8 cellular contexts compared by ENCODE assay signal in genomic region chr17:45221081-45221996, GRCh38. TPM values are rescaled to one million over a fixed set of nuclear protein-coding genes. Genes with fewer than 3 reads are reported as not detected.
DNase-seq lines count a peak whose midpoint lies in the region; ATAC-seq, FAIRE-seq and TF ChIP-seq lines count a peak whose summit lies in the region.

A gene with protein sequence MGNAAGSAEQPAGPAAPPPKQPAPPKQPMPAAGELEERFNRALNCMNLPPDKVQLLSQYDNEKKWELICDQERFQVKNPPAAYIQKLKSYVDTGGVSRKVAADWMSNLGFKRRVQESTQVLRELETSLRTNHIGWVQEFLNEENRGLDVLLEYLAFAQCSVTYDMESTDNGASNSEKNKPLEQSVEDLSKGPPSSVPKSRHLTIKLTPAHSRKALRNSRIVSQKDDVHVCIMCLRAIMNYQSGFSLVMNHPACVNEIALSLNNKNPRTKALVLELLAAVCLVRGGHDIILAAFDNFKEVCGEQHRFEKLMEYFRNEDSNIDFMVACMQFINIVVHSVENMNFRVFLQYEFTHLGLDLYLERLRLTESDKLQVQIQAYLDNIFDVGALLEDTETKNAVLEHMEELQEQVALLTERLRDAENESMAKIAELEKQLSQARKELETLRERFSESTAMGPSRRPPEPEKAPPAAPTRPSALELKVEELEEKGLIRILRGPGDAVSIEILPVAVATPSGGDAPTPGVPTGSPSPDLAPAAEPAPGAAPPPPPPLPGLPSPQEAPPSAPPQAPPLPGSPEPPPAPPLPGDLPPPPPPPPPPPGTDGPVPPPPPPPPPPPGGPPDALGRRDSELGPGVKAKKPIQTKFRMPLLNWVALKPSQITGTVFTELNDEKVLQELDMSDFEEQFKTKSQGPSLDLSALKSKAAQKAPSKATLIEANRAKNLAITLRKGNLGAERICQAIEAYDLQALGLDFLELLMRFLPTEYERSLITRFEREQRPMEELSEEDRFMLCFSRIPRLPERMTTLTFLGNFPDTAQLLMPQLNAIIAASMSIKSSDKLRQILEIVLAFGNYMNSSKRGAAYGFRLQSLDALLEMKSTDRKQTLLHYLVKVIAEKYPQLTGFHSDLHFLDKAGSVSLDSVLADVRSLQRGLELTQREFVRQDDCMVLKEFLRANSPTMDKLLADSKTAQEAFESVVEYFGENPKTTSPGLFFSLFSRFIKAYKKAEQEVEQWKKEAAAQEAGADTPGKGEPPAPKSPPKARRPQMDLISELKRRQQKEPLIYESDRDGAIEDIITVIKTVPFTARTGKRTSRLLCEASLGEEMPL (plus strand): TSS chr17:45221885. CDS start chr17:45222125, 240 bp downstream.

- TF ChIP-seq EP300 in GM12878 (IDR thresholded peaks at IDR 0.05; ENCODE audit: borderline replicate concordance in 1 of 2, control insufficient read depth in 1 of 2, low read depth in 2 of 2, low read length in 2 of 2) = no peak

- H3K27ac ChIP-seq in GM12878 (ENCODE audit: control insufficient read depth, insufficient read depth) (peak within 1 kb of the TSS; percentile 100), keratinocyte (ENCODE audit: control insufficient read depth, insufficient read depth, low read length) (no peak within 1 kb of the TSS)

- H3K4me2 ChIP-seq in GM12878 (ENCODE audit: control insufficient read depth, insufficient read depth) (peak within 1 kb of the TSS; percentile 100), keratinocyte (ENCODE audit: control insufficient read depth, extremely low read depth, insufficient read depth, low read depth, low read length) (peak within 1 kb of the TSS; percentile 45)

- TF ChIP-seq RAD21 in GM12878 (IDR thresholded peaks at IDR 0.05; ENCODE audit: insufficient read depth, low read depth, low read length) = no peak

- RAD21 ChIA-PET in GM12878 (lab: Charles Lee; ENCODE audit: unreplicated experiment) = interaction anchor here (0.5 to 5.8 kb wide), 12 partner anchors 11 to 192 kb away, joined by 3 to 225 read pairs (median 4); partner anchors contain the start of genes ACBD4 and MAP3K14

- H3K27ac Mint-ChIP-seq in T-cell = peak within 1 kb of the TSS; percentile 99

- H3K4me1 Mint-ChIP-seq in T-cell = peaks cover 50 to 66% (median 57%) of the 10 kb centered on the region in 3 donors

- no peaks in the 10 kb centered on the region for H3K9me1 ChIP-seq in keratinocyte (ENCODE audit: control insufficient read depth, extremely low read depth, insufficient read depth, low read length)

- H3K36me3 ChIP-seq in GM12878 (ENCODE audit: control insufficient read depth in 2 of 2, insufficient read depth in 2 of 2, low read length in 1 of 2) (no peaks in the 10 kb centered on the region), keratinocyte (ENCODE audit: control insufficient read depth in 2 of 2, extremely low read depth in 1 of 2, insufficient read depth in 2 of 2, low read length in 2 of 2) (no peaks in the 10 kb centered on the region)

- no TSS peak for BruUV-seq in GM12878 (replicated peaks; lab: Mats Ljungman, UMichigan)

- peak within 1 kb of the TSS; percentile 89 for H3K4me3 ChIP-seq in GM12878
- peak within 1 kb of the TSS; percentile 29 to 63 (median 43) for H3K4me3 ChIP-seq in keratinocyte (ENCODE audit: control insufficient read depth in 2 of 3, extremely low read depth in 1 of 3, insufficient read depth in 2 of 3, low read depth in 1 of 3, low read length in 3 of 3)

- H2AFZ ChIP-seq in GM12878 (ENCODE audit: control insufficient read depth, low read depth, low read length) = peak within 1 kb of the TSS; percentile 66
- peak within 1 kb of the TSS; percentile 26 for H2AFZ ChIP-seq in keratinocyte (ENCODE audit: control insufficient read depth, low read length)

- in situ Hi-C loops in GM12878 (cut with MboI) = no loop called here

- TF ChIP-seq POLR2A in GM12878 (IDR thresholded peaks at IDR 0.05; ENCODE audit: low read depth, low read length) = no peak; the same call in none of the 2 replicates

- TF ChIP-seq CTCF in GM12878 (IDR thresholded peaks at IDR 0.05 in 2 of 3, conservative IDR thresholded peaks at IDR 0.05 in 1 of 3; ENCODE audit: control insufficient read depth in 2 of 3, extremely low read depth in 1 of 3, insufficient read depth in 1 of 3, low read depth in 3 of 3, low read length in 3 of 3) (no peak; a peak in 1 of 6 replicates), keratinocyte (optimal IDR thresholded peaks at IDR 0.05 in 1 of 3, IDR thresholded peaks at IDR 0.05 in 1 of 3, conservative IDR thresholded peaks at IDR 0.05 in 1 of 3; ENCODE audit: extremely low read depth in 1 of 3, insufficient read depth in 2 of 3, low read length in 3 of 3) (no peak)

- dilution Hi-C loops in keratinocyte (cut with MboI; ENCODE audit: extremely low pct_ligation_motif_present, low sequenced_read_pairs) = no loop called here

- 2% methylated on average over 79 of the region's 95 CpGs for WGBS in GM12878 (ENCODE audit: insufficient coverage, insufficient replicate concordance, low lambda C conversion rate, missing lambda C conversion rate)

- H3K36me3 Mint-ChIP-seq in T-cell = peaks cover 18% of the 10 kb centered on the region

- SMC1A ChIA-PET in GM12878 (lab: Charles Lee; ENCODE audit: uncharacterized antibody, unreplicated experiment) = interaction anchor here (1.1 to 7.3 kb wide), 10 partner anchors 11 to 166 kb away, joined by 3 to 201 read pairs (median 3); partner anchors contain the start of genes ACBD4 and HEXIM1

- no peaks in the 10 kb centered on the region for H3K27me3 Mint-ChIP-seq in T-cell

- H3K9ac ChIP-seq in GM12878 (ENCODE audit: control insufficient read depth, insufficient read depth, low read length) = peak within 1 kb of the TSS; percentile 92
- no peak within 1 kb of the TSS for H3K9ac ChIP-seq in keratinocyte (ENCODE audit: control insufficient read depth, extremely low read depth, insufficient read depth, low read length)

- H3K27me3 ChIP-seq in GM12878 (replicated peaks in 1 of 2; ENCODE audit: control insufficient read depth in 2 of 2, insufficient read depth in 2 of 2, low read length in 1 of 2) (no peaks in the 10 kb centered on the region), keratinocyte (ENCODE audit: control insufficient read depth, extremely low read depth, insufficient read depth, low read length) (peaks cover 27% of the 10 kb centered on the region)

- intact Hi-C loops in GM12878 (cut with micrococcal nuclease; ENCODE audit: unreplicated experiment) = loop anchor here (5.0 kb wide), 1 partner anchor 56 kb away; no protein-coding TSS in a partner anchor

- DNase-seq in Ammon's horn (ENCODE audit: low spot score) (peak; percentile 51), H4 (ENCODE audit: low spot score) (peak; percentile 13), T-cell (peak in 29 of 34 experiments; percentile 40 to 76 (median 56)), GM12878 (ENCODE audit: low read depth, low spot score) (no peak), keratinocyte (ENCODE audit: low read depth, low spot score) (no peak), DMS153 (lab: John Stamatoyannopoulos, UW) (no peak)
- peak; percentile 57 for DNase-seq in stimulated activated CD4-positive, alpha-beta T cell treated with anti-CD3 and anti-CD28 coated beads, Interleukin-12 subunit alpha, Interleukin-12 subunit beta, amount 100 ng/mL, for 4 hours

- H3K4me3 Mint-ChIP-seq in T-cell = peak within 1 kb of the TSS; percentile 95 to 100 (median 99)

- H3K79me2 ChIP-seq in GM12878 (ENCODE audit: control insufficient read depth, insufficient read depth, low read length) (peaks cover 51% of the 10 kb centered on the region), keratinocyte (ENCODE audit: control insufficient read depth, insufficient read depth, low read length) (no peaks in the 10 kb centered on the region)

- H3K4me1 ChIP-seq in GM12878 (ENCODE audit: control insufficient read depth, insufficient read depth, low read length) (peaks cover 34% of the 10 kb centered on the region), keratinocyte (ENCODE audit: control insufficient read depth, extremely low read depth, insufficient read depth, low read length) (peaks cover 12% of the 10 kb centered on the region)

- ATAC-seq in T-cell (replicated peaks in 1 of 4) (peak in 3 of 4 experiments; percentile 13 to 28 (median 19)), GM12878 (peak; percentile 3; the same call in 2 of the 3 replicates), GM19467 (IDR thresholded peaks at IDR 0.05; ENCODE audit: unreplicated experiment) (no peak)

- no peaks in the 10 kb centered on the region for H3K9me3 Mint-ChIP-seq in T-cell

- FAIRE-seq in GM12878 (lab: Jason Lieb, UNC) (no peak), keratinocyte (lab: Jason Lieb, UNC) (no peak)

- H3K9me3 ChIP-seq in GM12878 (replicated peaks; ENCODE audit: control insufficient read depth, insufficient read depth, low read length) (no peaks in the 10 kb centered on the region), keratinocyte (ENCODE audit: control insufficient read depth, low read depth, low read length) (no peaks in the 10 kb centered on the region)

- CTCF ChIA-PET in T-cell (lab: Charles Lee) (interaction anchor here (0.6 to 4.6 kb wide), 7 partner anchors 10 to 72 kb away, joined by 3 to 117 read pairs (median 6); partner anchors contain the start of gene HEXIM1 (in 1 of the 2)), GM12878 (lab: Yijun Ruan, JAX) (interaction anchor here (0.6 to 10.0 kb wide), 10 partner anchors 12 to 166 kb away, joined by 3 to 429 read pairs (median 32); partner anchors contain the start of genes ACBD4 and HEXIM1)

- POLR2A ChIA-PET in T-cell (lab: Charles Lee) (interaction anchor here (0.6 to 0.7 kb wide), 4 partner anchors 79 to 354 kb away, joined by 3 to 9 read pairs (median 8); no protein-coding TSS in a partner anchor), GM12878 (lab: Charles Lee) (interaction anchor here (0.6 to 11.4 kb wide), 7 partner anchors 10 to 135 kb away, joined by 3 to 140 read pairs (median 5); partner anchors contain the start of genes HEXIM1, HEXIM2 and MAP3K14)

- H4K20me1 ChIP-seq in GM12878 (ENCODE audit: control insufficient read depth, insufficient read depth) (no peaks in the 10 kb centered on the region), keratinocyte (ENCODE audit: control insufficient read depth, extremely low read depth, insufficient read depth, low read length) (no peaks in the 10 kb centered on the region)

RNA-seq across cellular contexts. Expression of the gene that starts here (rescaled TPM):
- total RNA-seq in H4 (2014; rRNA removed; shearing (Covaris generic)) = 4.4 and 6.7 TPM in 2 replicates
- 100 to 1,000 TPM; 362 to 473 (median 457) TPM for total RNA-seq in T-cell
- 71.5 and 77.3 TPM in 2 replicates for total RNA-seq in GM12878 (2013; cell fraction: nucleolus; rRNA removed)
- total RNA-seq in GM12878 (2014; rRNA removed) = 19.2 and 22.6 TPM in 2 replicates
- 17.0 and 18.5 TPM in 2 replicates for total RNA-seq in GM12878 (2014; rRNA removed; fragmentation: Illumina TruSeq; extraction: Trizol)
- 99.2 and 108 TPM in 2 replicates for total RNA-seq in GM12878 (2021)
- polyA plus RNA-seq in GM12878 (2011; ENCODE audit: low read depth) = 36.3 TPM
- polyA plus RNA-seq in GM12878 (2011; rRNA removed) = 7.7 and 11.5 TPM in 2 replicates
- polyA plus RNA-seq in GM12878 (2011; cell fraction: cytosol; rRNA removed) = 15.8 and 17.6 TPM in 2 replicates
- polyA plus RNA-seq in GM12878 (2011; cell fraction: nucleus; rRNA removed) = 109 and 161 TPM in 2 replicates
- 75.5 and 83.6 TPM in 2 replicates for polyA plus RNA-seq in GM12878 (2012)
- 18.4 and 53.7 TPM in 2 replicates for polyA plus RNA-seq in GM12878 (2014; fragmentation: Illumina TruSeq; extraction: Trizol)
- 1 to 10 TPM; 3.3 to 3.5 TPM for polyA plus RNA-seq in GM12878 (2014; fragmentation: Nextera tagmentation; extraction: Ambion mirVana)
- polyA plus RNA-seq in GM12878 (2014; rRNA removed) = 52.2 and 65.7 TPM in 2 replicates
- 10 to 100 TPM; 11.7 to 20.5 TPM for polyA plus RNA-seq in GM12878 (2016; fragmentation: Nextera tagmentation; extraction: Ambion mirVana)
- polyA minus RNA-seq in GM12878 (2011; rRNA and poly(A)+ RNA removed) = 15.3 and 20.4 TPM in 2 replicates
- polyA minus RNA-seq in GM12878 (2011; cell fraction: cytosol; rRNA and poly(A)+ RNA removed) = 18.3 and 18.7 TPM in 2 replicates
- 21.4 and 41.3 TPM in 2 replicates for polyA minus RNA-seq in GM12878 (2011; cell fraction: nucleus; rRNA and poly(A)+ RNA removed)
- 0.46 to 1.1 TPM (median 0.79 TPM) in 3 replicates for polyA plus RNA-seq in keratinocyte
- polyA plus RNA-seq in keratinocyte (2011; ENCODE audit: low read depth) = 3.1 TPM
- 0.66 and 1.1 TPM in 2 replicates for polyA plus RNA-seq in keratinocyte (2011; cell fraction: cytosol; rRNA removed)
- polyA plus RNA-seq in keratinocyte (2011; cell fraction: nucleus; rRNA removed) = 3.3 and 3.5 TPM in 2 replicates
- polyA plus RNA-seq in keratinocyte (2012; ENCODE audit: low replicate concordance) = 1.6 and 2.0 TPM in 2 replicates
- polyA minus RNA-seq in keratinocyte = 0.29 to 2.5 TPM (median 0.36 TPM) in 3 replicates
- polyA minus RNA-seq in keratinocyte (2011; cell fraction: cytosol; rRNA and poly(A)+ RNA removed) = 2.3 TPM
- 1.1 and 2.9 TPM in 2 replicates for polyA minus RNA-seq in keratinocyte (2011; cell fraction: nucleus; rRNA and poly(A)+ RNA removed)

Comparison
In these comparisons a context has a peak if more than half of its experiments do, and no peak if none do; other contexts are left out.
1. DNase-seq: peak in Ammon's horn (single experiment), H4 (single experiment), T-cell (29 of 34) and stimulated activated CD4-positive, alpha-beta T cell treated with anti-CD3 and anti-CD28 coated beads, Interleukin-12 subunit alpha, Interleukin-12 subunit beta, amount 100 ng/mL, for 4 hours (single experiment); none in GM12878 (single experiment), keratinocyte (single experiment) and DMS153 (single experiment).